ENCODE assay signal across 30 cellular contexts in the genomic region with DNA sequence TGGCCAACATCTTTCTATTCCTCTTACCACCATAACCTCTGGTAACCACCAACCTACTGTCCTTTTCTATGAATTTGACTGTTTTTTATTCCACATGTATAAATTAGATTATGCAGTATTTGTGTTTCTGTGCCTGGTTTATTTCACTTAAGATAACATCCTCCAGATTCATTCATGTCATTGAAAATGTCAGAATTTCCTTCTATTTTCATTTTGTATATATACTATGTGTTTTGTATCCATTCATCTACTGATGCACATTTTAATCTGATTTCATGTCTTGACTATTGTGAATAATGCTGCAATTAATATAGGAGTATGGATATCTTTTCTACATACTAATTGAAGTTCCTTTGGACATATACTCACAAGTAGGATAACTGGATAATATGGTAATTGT.
DNase-seq lines count a peak whose midpoint lies in the region; ATAC-seq and TF ChIP-seq lines count a peak whose summit lies in the region.
"Had no signal": no experiment of that assay in that cellular context is flagged by ENCODE, and none has a peak within 500 bp of the region (broad histone marks: within the 10 kb centered on the region; RNA-seq: fewer than 3 reads in every experiment).

No MANE protein-coding gene starts in this region.

- no peaks in the 10 kb centered on the region for H4K20me1 ChIP-seq in SK-N-SH (ENCODE audit: insufficient read depth)
- H4K20me1 ChIP-seq: BLaER1; BLaER1 treated with 17β-estradiol and CSF1 and Interleukin-3, amounts not matched to agents 10 nM and 100 nM had no signal

- ATAC-seq in SK-N-SH treated with all-trans-retinoic acid at 6 μM for 48 hours = no peak; the same call in 2 of the 3 replicates
- ATAC-seq: A549; CD8-positive, alpha-beta T cell had no signal

- POLR2A ChIA-PET in SK-N-SH (lab: Yijun Ruan, JAX) = no interaction called here

- CTCF ChIA-PET in SK-N-SH (lab: Yijun Ruan, JAX) = no interaction called here

- H3K4me1 ChIP-seq in SK-N-SH (ENCODE audit: control insufficient read depth in 1 of 2, insufficient read depth in 2 of 2, low read depth in 1 of 2, low read length in 1 of 2) (no peaks in the 10 kb centered on the region; a peak in 1 of 4 replicates), Peyer's patch (no peaks in the 10 kb centered on the region), BE2C (peaks cover 20% of the 10 kb centered on the region)
- H3K4me1 ChIP-seq: A549, Caco-2 had no signal

- TF ChIP-seq POLR2A in Peyer's patch (IDR thresholded peaks at IDR 0.05) = no peak

- TF ChIP-seq EP300 in SK-N-SH (IDR thresholded peaks at IDR 0.05; ENCODE audit: borderline replicate concordance in 1 of 2, low read depth in 1 of 2, low read length in 1 of 2) = peak in 1 of 2 experiments; percentile 37; a peak in 1 of 4 replicates

- no peak overlapping the region for H2AFZ ChIP-seq in SK-N-SH (ENCODE audit: low read depth)

- H3K27me3 ChIP-seq in SK-N-SH (ENCODE audit: insufficient read depth) (no peaks in the 10 kb centered on the region), Peyer's patch (no peaks in the 10 kb centered on the region), BE2C (no peaks in the 10 kb centered on the region)
- H3K27me3 ChIP-seq: BLaER1 treated with 17β-estradiol and CSF1 and Interleukin-3, amounts not matched to agents 10 nM and 100 nM had no signal

- H3K36me3 ChIP-seq in SK-N-SH (replicated peaks in 1 of 2; ENCODE audit: control insufficient read depth in 1 of 2, insufficient read depth in 2 of 2, low read length in 1 of 2) (no peaks in the 10 kb centered on the region), Peyer's patch (no peaks in the 10 kb centered on the region), BE2C (no peaks in the 10 kb centered on the region; the same call in none of the 2 replicates)

- TF ChIP-seq CTCF in SK-N-SH (IDR thresholded peaks at IDR 0.05) = no peak
- no peak for TF ChIP-seq CTCF in Peyer's patch (IDR thresholded peaks at IDR 0.05)
- TF ChIP-seq CTCF in BE2C (IDR thresholded peaks at IDR 0.05; ENCODE audit: low read depth, low read length) = no peak

- no peaks in the 10 kb centered on the region for H3K79me2 ChIP-seq in SK-N-SH (ENCODE audit: insufficient read depth)

- H3K27ac ChIP-seq in SK-N-SH (ENCODE audit: low read depth in 2 of 2, low read length in 1 of 2) (no peak overlapping the region; a peak in 1 of 4 replicates), Peyer's patch (no peak overlapping the region)
- H3K27ac ChIP-seq: 22Rv1; A549; BLaER1; BLaER1 treated with 17β-estradiol and CSF1 and Interleukin-3, amounts not matched to agents 10 nM and 100 nM; C4-2B had no signal

- no peak for TF ChIP-seq RAD21 in SK-N-SH (IDR thresholded peaks at IDR 0.05; ENCODE audit: low read length)

- DNase-seq in SK-N-DZ (ENCODE audit: low spot score) (peak; percentile 80), SK-N-SH (no peak), Peyer's patch (no peak), BE2C (no peak)
- no peak for DNase-seq in stimulated activated naive CD4-positive, alpha-beta T cell (lab: John Stamatoyannopoulos, UW)
- DNase-seq: 8988T; ACHN; AML-193; C1 segment of cervical spinal cord; Caco-2; Calu3; CD4-positive, alpha-beta memory T cell; CD4-positive, alpha-beta T cell; CD4-positive, CD25-positive, alpha-beta regulatory T cell; CD8-positive, alpha-beta memory T cell; CD8-positive, alpha-beta T cell; COR-L47; DMS 273 treated with DMSO at 0.1 percent for 48 hours; DMS153; DMS53; DMS79; DMS79 treated with DMSO at 0.1 percent for 48 hours; DND-41; EL had no signal

- H3K9me3 ChIP-seq in SK-N-SH (no peaks in the 10 kb centered on the region), Peyer's patch (peaks cover 0 to 9% (median 0%) of the 10 kb centered on the region in 4 donors), BE2C (peaks cover 3% of the 10 kb centered on the region)
- H3K9me3 ChIP-seq: A549, Caco-2 had no signal

- no peak overlapping the region for H3K4me2 ChIP-seq in SK-N-SH
- H3K4me2 ChIP-seq: A549; BLaER1; BLaER1 treated with 17β-estradiol and CSF1 and Interleukin-3, amounts not matched to agents 10 nM and 100 nM had no signal

- no peak overlapping the region for H3K9ac ChIP-seq in SK-N-SH
- H3K9ac ChIP-seq: BLaER1; BLaER1 treated with 17β-estradiol and CSF1 and Interleukin-3, amounts not matched to agents 10 nM and 100 nM had no signal

- H3K9me2 ChIP-seq in SK-N-SH = no peaks in the 10 kb centered on the region

- H3K4me3 ChIP-seq in SK-N-SH (ENCODE audit: low read depth in 2 of 2, low read length in 1 of 2) (no peak overlapping the region), Peyer's patch (no peak overlapping the region), BE2C (ENCODE audit: low read depth, low read length) (no peak overlapping the region)
- H3K4me3 ChIP-seq: A549; BLaER1; BLaER1 treated with 17β-estradiol and CSF1 and Interleukin-3, amounts not matched to agents 10 nM and 100 nM had no signal

- H3F3A ChIP-seq in SK-N-SH (replicated peaks; ENCODE audit: insufficient read depth) = no peaks in the 10 kb centered on the region

TF ChIP-seq in SK-N-SH, 30 proteins besides CTCF, POLR2A, EP300 and RAD21:
- TF ChIP-seq CHD2 (IDR thresholded peaks at IDR 0.05; ENCODE audit: low read length, partially characterized antibody) (no peak), GATA2 (CRISPR knock-in tag; IDR thresholded peaks at IDR 0.05) (0 out of 2 replicates have a peak, but pooled peaks have one; percentile 19)

TF ChIP-seq in SK-N-SH treated with all-trans-retinoic acid at 6 μM for 48 hours, 23 proteins besides CTCF, POLR2A, EP300 and RAD21:
- TF ChIP-seq ZFP3 (CRISPR knock-in tag; IDR thresholded peaks at IDR 0.05) (no peak), ISL1 (CRISPR knock-in tag; IDR thresholded peaks at IDR 0.05) (peak; percentile 65), TCF4 (CRISPR knock-in tag; IDR thresholded peaks at IDR 0.05; ENCODE audit: borderline replicate concordance) (peak; percentile 64; the same call in 1 of the 2 replicates), TOX (CRISPR knock-in tag; IDR thresholded peaks at IDR 0.05; ENCODE audit: borderline replicate concordance) (0 out of 2 replicates have a peak, but pooled peaks have one; percentile 11), ZC3H10 (CRISPR knock-in tag; IDR thresholded peaks at IDR 0.05) (peak; percentile 45; the same call in 1 of the 2 replicates)
- TF ChIP-seq, protein P1, sequence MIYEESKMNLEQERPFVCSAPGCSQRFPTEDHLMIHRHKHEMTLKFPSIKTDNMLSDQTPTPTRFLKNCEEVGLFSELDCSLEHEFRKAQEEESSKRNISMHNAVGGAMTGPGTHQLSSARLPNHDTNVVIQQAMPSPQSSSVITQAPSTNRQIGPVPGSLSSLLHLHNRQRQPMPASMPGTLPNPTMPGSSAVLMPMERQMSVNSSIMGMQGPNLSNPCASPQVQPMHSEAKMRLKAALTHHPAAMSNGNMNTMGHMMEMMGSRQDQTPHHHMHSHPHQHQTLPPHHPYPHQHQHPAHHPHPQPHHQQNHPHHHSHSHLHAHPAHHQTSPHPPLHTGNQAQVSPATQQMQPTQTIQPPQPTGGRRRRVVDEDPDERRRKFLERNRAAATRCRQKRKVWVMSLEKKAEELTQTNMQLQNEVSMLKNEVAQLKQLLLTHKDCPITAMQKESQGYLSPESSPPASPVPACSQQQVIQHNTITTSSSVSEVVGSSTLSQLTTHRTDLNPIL (CRISPR knock-in tag; IDR thresholded peaks at IDR 0.05; ENCODE audit: low read depth) = no peak
